9 cellular contexts compared by ENCODE assay signal in the genomic region with DNA sequence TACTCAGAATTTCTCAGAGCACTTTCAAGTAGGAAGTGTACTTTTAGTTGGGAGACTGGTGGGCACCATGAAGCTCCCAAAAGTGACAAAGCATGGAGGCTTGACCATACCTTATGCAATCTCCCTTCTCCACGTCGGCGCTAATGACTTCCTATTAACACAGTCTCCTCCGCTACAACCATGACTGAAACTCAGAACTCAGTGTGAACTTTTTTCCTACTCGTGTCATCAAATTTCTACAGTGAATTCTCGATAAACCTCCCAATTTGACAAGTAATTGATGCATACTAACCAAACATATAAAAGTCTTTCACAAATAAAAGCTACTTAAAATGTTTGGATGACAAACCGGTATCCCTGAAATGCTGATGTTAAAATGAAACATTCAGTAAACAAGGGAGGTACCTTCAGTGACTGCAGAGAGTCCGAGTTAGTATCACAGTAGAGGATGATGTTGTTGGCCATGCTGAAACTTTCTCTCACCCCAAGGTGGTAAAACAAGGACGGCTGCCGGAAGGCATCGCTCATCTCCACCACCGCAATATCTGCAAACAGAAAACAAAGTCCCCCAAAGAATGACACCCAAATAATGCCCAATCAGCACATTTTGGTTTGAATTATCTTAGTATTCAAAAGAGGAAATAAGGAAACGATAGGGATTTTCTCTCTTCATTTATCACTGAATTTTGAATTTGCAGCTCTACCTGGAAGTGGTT.
DNase-seq lines count a peak whose midpoint lies in the region; ATAC-seq and TF ChIP-seq lines count a peak whose summit lies in the region.
"Had no signal": no experiment of that assay in that cellular context is flagged by ENCODE, and none has a peak within 500 bp of the region (broad histone marks: within the 10 kb centered on the region; RNA-seq: fewer than 3 reads in every experiment).

No MANE protein-coding gene starts in this region.

- DNase-seq in CD4-positive, alpha-beta T cell: no peak
- DNase-seq in brain microvascular endothelial cell (no peak), NCI-H2171 (lab: John Stamatoyannopoulos, UW) (no peak)
- no peak for DNase-seq in activated CD4-positive, CD25-positive, alpha-beta regulatory T cell (lab: John Stamatoyannopoulos, UW)
- no peak for DNase-seq in NK-92 treated with Interleukin-12 subunit alpha and Interleukin-12 subunit beta, amount 100 ng/mL, for 24 hours (lab: John Stamatoyannopoulos, UW)

- peaks cover 3% of the 10 kb centered on the region for H3K9me3 Mint-ChIP-seq in CD4-positive, alpha-beta T cell
- H3K9me3 Mint-ChIP-seq in T-helper 1 cell treated with Interleukin-12 subunit alpha and Interleukin-12 subunit beta and Interleukin-4 antibody, amounts not matched to agents 30 μg/mL and 1 μg/mL, for 36 hours: peaks cover 4% of the 10 kb centered on the region

- CTCF ChIA-PET in CD4-positive, alpha-beta T cell (lab: Charles Lee): interaction anchor here (1.5 to 6.7 kb wide), 2 partner anchors 44 to 71 kb away, joined by 3 to 39 read pairs; partner anchors contain the start of gene MAP3K5

- no peak for TF ChIP-seq CTCF in CD4-positive, alpha-beta T cell (IDR thresholded peaks at IDR 0.05)
- TF ChIP-seq CTCF in brain microvascular endothelial cell (IDR thresholded peaks at IDR 0.05; ENCODE audit: low read depth, low read length, missing control alignments): no peak

- intact Hi-C loops in CD4-positive, alpha-beta T cell (cut with DNase I, micrococcal nuclease): no loop called here

- in situ Hi-C loops in brain microvascular endothelial cell (cut with HindIII; ENCODE audit: low pct_ligation_motif_present, low sequenced_read_pairs): no loop called here

- no peaks in the 10 kb centered on the region for H3K27me3 Mint-ChIP-seq in CD4-positive, alpha-beta T cell
- H3K27me3 Mint-ChIP-seq in T-helper 1 cell treated with Interleukin-12 subunit alpha and Interleukin-12 subunit beta and Interleukin-4 antibody, amounts not matched to agents 30 μg/mL and 1 μg/mL, for 36 hours (ENCODE audit: low read depth): no peaks in the 10 kb centered on the region

- H3K4me3 ChIP-seq in brain microvascular endothelial cell (ENCODE audit: low read depth, low read length): no peak overlapping the region

- no peaks in the 10 kb centered on the region for H3K36me3 Mint-ChIP-seq in CD4-positive, alpha-beta T cell (ENCODE audit: low read depth)
- peaks cover 18% of the 10 kb centered on the region for H3K36me3 Mint-ChIP-seq in T-helper 1 cell treated with Interleukin-12 subunit alpha and Interleukin-12 subunit beta and Interleukin-4 antibody, amounts not matched to agents 30 μg/mL and 1 μg/mL, for 36 hours (ENCODE audit: low read depth)
- H3K36me3 Mint-ChIP-seq: WTC11 had no signal

- H3K27ac ChIP-seq in CD4-positive, alpha-beta T cell (ENCODE audit: low read depth, low read length): no peak overlapping the region
- no peak overlapping the region for H3K27ac ChIP-seq in brain microvascular endothelial cell

- POLR2A ChIA-PET in CD4-positive, alpha-beta T cell (lab: Charles Lee): interaction anchor here (1.3 to 2.1 kb wide), 2 partner anchors 72 to 431 kb away, joined by 3 to 6 read pairs; partner anchors contain the start of genes BCLAF1 and MAP3K5

- no peaks in the 10 kb centered on the region for H3K9me3 ChIP-seq in CD4-positive, alpha-beta T cell (ENCODE audit: control insufficient read depth, low read length)

- H3K4me1 Mint-ChIP-seq in CD4-positive, alpha-beta T cell (ENCODE audit: low read depth): peaks cover 49% of the 10 kb centered on the region
- peaks cover 54% of the 10 kb centered on the region for H3K4me1 Mint-ChIP-seq in T-helper 1 cell treated with Interleukin-12 subunit alpha and Interleukin-12 subunit beta and Interleukin-4 antibody, amounts not matched to agents 30 μg/mL and 1 μg/mL, for 36 hours (ENCODE audit: low read depth)

- ATAC-seq in CD4-positive, alpha-beta T cell (ENCODE audit: poor library complexity): no peak
- peak; percentile 53 for ATAC-seq in GM19043 (IDR thresholded peaks at IDR 0.05; ENCODE audit: low read depth, unreplicated experiment)
- ATAC-seq in HG02981 (IDR thresholded peaks at IDR 0.05; ENCODE audit: unreplicated experiment): peak; percentile 39
- ATAC-seq: WTC11 had no signal

- H3K4me3 Mint-ChIP-seq in CD4-positive, alpha-beta T cell: peak overlapping the region; percentile 40
- H3K4me3 Mint-ChIP-seq in T-helper 1 cell treated with Interleukin-12 subunit alpha and Interleukin-12 subunit beta and Interleukin-4 antibody, amounts not matched to agents 30 μg/mL and 1 μg/mL, for 36 hours: peak overlapping the region; percentile 55
- H3K4me3 Mint-ChIP-seq: WTC11 had no signal

- no peaks in the 10 kb centered on the region for H3K36me3 ChIP-seq in brain microvascular endothelial cell (replicated peaks)

- H3K27me3 ChIP-seq in CD4-positive, alpha-beta T cell (ENCODE audit: control insufficient read depth, insufficient read depth, low read length): no peaks in the 10 kb centered on the region
- H3K27me3 ChIP-seq in brain microvascular endothelial cell (replicated peaks): no peaks in the 10 kb centered on the region

- H3K27ac Mint-ChIP-seq in CD4-positive, alpha-beta T cell: peak overlapping the region; percentile 6
- peak overlapping the region; percentile 33 for H3K27ac Mint-ChIP-seq in T-helper 1 cell treated with Interleukin-12 subunit alpha and Interleukin-12 subunit beta and Interleukin-4 antibody, amounts not matched to agents 30 μg/mL and 1 μg/mL, for 36 hours
- H3K27ac Mint-ChIP-seq: WTC11 had no signal
